In genomic region chr9:1429328-1429727, GRCh38 we compare ENCODE assay signal across 12 cellular contexts.
A peak's percentile ranks its signal among the peaks of the same experiment; 100 is the strongest.
DNase-seq lines count a peak whose midpoint lies in the region; ATAC-seq and TF ChIP-seq lines count a peak whose summit lies in the region.
"Had no signal": no experiment of that assay in that cellular context is flagged by ENCODE, and none has a peak within 500 bp of the region (broad histone marks: within the 10 kb centered on the region; RNA-seq: fewer than 3 reads in every experiment).

No MANE protein-coding gene starts in this region.

- TF ChIP-seq CTCF in NB4 (IDR thresholded peaks at IDR 0.05; ENCODE audit: low read depth, low read length) (peak; percentile 52), fibroblast of mammary gland (conservative IDR thresholded peaks at IDR 0.05; ENCODE audit: control insufficient read depth, insufficient read depth, low read depth, low read length) (peak; percentile 40), psoas muscle (IDR thresholded peaks at IDR 0.05) (peak; percentile 29)
- no peak for TF ChIP-seq CTCF in CD4-positive, alpha-beta T cell (IDR thresholded peaks at IDR 0.05)

- H3K27ac ChIP-seq in psoas muscle, result no peak overlapping the region
- no peak overlapping the region for H3K27ac ChIP-seq in CD4-positive, alpha-beta T cell (ENCODE audit: low read depth, low read length)
- H3K27ac ChIP-seq: thoracic aorta had no signal

- intact Hi-C loops in psoas muscle (cut with DNase I), result loop anchor here in 1 of 2 donors (5.0 kb wide), 1 partner anchor 327 kb away; no protein-coding TSS in a partner anchor
- intact Hi-C loops in CD4-positive, alpha-beta T cell (cut with DNase I, micrococcal nuclease), result no loop called here

- no peak overlapping the region for H3K27ac Mint-ChIP-seq in activated CD4-positive, alpha-beta T cell treated with anti-CD3 and anti-CD28 coated beads, Interleukin-2, amount 10 ng/mL, durations not matched to agents 7 days and 5 days
- H3K27ac Mint-ChIP-seq in CD4-positive, alpha-beta T cell, result no peak overlapping the region

- H3K4me3 ChIP-seq in NB4 (ENCODE audit: low read depth, low read length) (no peak overlapping the region), fibroblast of mammary gland (ENCODE audit: control insufficient read depth, low read depth, low read length) (no peak overlapping the region), psoas muscle (no peak overlapping the region)
- H3K4me3 ChIP-seq: lung, thoracic aorta had no signal

- no peaks in the 10 kb centered on the region for H3K4me1 ChIP-seq in psoas muscle

- H3K9me3 ChIP-seq in psoas muscle, result no peaks in the 10 kb centered on the region
- no peaks in the 10 kb centered on the region for H3K9me3 ChIP-seq in CD4-positive, alpha-beta T cell (ENCODE audit: control insufficient read depth, low read length)
- H3K9me3 ChIP-seq: thoracic aorta had no signal

- no peak overlapping the region for H3K4me3 Mint-ChIP-seq in activated CD4-positive, alpha-beta T cell treated with anti-CD3 and anti-CD28 coated beads, Interleukin-2, amount 10 ng/mL, durations not matched to agents 7 days and 5 days
- H3K4me3 Mint-ChIP-seq in CD4-positive, alpha-beta T cell, result no peak overlapping the region

- H3K36me3 Mint-ChIP-seq in activated CD4-positive, alpha-beta T cell treated with anti-CD3 and anti-CD28 coated beads, Interleukin-2, amount 10 ng/mL, durations not matched to agents 7 days and 5 days (ENCODE audit: low read depth), result no peaks in the 10 kb centered on the region
- H3K36me3 Mint-ChIP-seq in CD4-positive, alpha-beta T cell (ENCODE audit: low read depth), result no peaks in the 10 kb centered on the region

- CTCF ChIA-PET in activated CD4-positive, alpha-beta T cell treated with anti-CD3 and anti-CD28 coated beads, Interleukin-2, amount 10 ng/mL, durations not matched to agents 7 days and 5 days (lab: Charles Lee), result no interaction called here
- CTCF ChIA-PET in CD4-positive, alpha-beta T cell (lab: Charles Lee), result no interaction called here

- DNase-seq in activated CD4-positive, alpha-beta T cell treated with anti-CD3 and anti-CD28 coated beads, Interleukin-2, amount 10 ng/mL, durations not matched to agents 7 days and 5 days, result peak; percentile 11
- DNase-seq in activated CD4-positive, alpha-beta T cell treated with anti-CD3 and anti-CD28 coated beads, Interleukin-2, amount 50 U/mL, for 4 hours, result no peak
- DNase-seq in NB4 (ENCODE audit: low read depth), result peak; percentile 42
- DNase-seq in fibroblast of mammary gland (ENCODE audit: low read depth), result peak; percentile 30
- DNase-seq in psoas muscle, result no peak
- DNase-seq in CD4-positive, alpha-beta T cell, result no peak
- DNase-seq: NCI-H2107; stimulated activated CD4-positive, alpha-beta T cell treated with anti-CD3 and anti-CD28 coated beads, Interleukin-15, amount 100 ng/mL, for 24 hours had no signal

- no peaks in the 10 kb centered on the region for H3K27me3 ChIP-seq in psoas muscle (ENCODE audit: insufficient read depth in 3 of 3, low read length in 2 of 3)
- no peaks in the 10 kb centered on the region for H3K27me3 ChIP-seq in CD4-positive, alpha-beta T cell (ENCODE audit: control insufficient read depth, insufficient read depth, low read length)

- POLR2A ChIA-PET in activated CD4-positive, alpha-beta T cell treated with anti-CD3 and anti-CD28 coated beads, Interleukin-2, amount 10 ng/mL, durations not matched to agents 7 days and 5 days (lab: Charles Lee), result no interaction called here
- POLR2A ChIA-PET in CD4-positive, alpha-beta T cell (lab: Charles Lee), result no interaction called here

- H3K4me1 Mint-ChIP-seq in activated CD4-positive, alpha-beta T cell treated with anti-CD3 and anti-CD28 coated beads, Interleukin-2, amount 10 ng/mL, durations not matched to agents 7 days and 5 days, result no peaks in the 10 kb centered on the region
- H3K4me1 Mint-ChIP-seq in CD4-positive, alpha-beta T cell (ENCODE audit: low read depth), result no peaks in the 10 kb centered on the region

- no peaks in the 10 kb centered on the region for H3K36me3 ChIP-seq in psoas muscle (ENCODE audit: insufficient read depth in 1 of 2, low read depth in 1 of 2)
- H3K36me3 ChIP-seq: thoracic aorta had no signal

- no peaks in the 10 kb centered on the region for H3K9me3 Mint-ChIP-seq in activated CD4-positive, alpha-beta T cell treated with anti-CD3 and anti-CD28 coated beads, Interleukin-2, amount 10 ng/mL, durations not matched to agents 7 days and 5 days
- no peaks in the 10 kb centered on the region for H3K9me3 Mint-ChIP-seq in CD4-positive, alpha-beta T cell

- H3K27me3 Mint-ChIP-seq in activated CD4-positive, alpha-beta T cell treated with anti-CD3 and anti-CD28 coated beads, Interleukin-2, amount 10 ng/mL, durations not matched to agents 7 days and 5 days, result no peaks in the 10 kb centered on the region
- H3K27me3 Mint-ChIP-seq in CD4-positive, alpha-beta T cell, result peaks cover 22% of the 10 kb centered on the region

- ATAC-seq in psoas muscle (no peak), HG02840 (IDR thresholded peaks at IDR 0.05; ENCODE audit: low FRiP score, unreplicated experiment) (no peak), HG02588 (IDR thresholded peaks at IDR 0.05; ENCODE audit: unreplicated experiment) (no peak)
- ATAC-seq in CD4-positive, alpha-beta T cell (ENCODE audit: poor library complexity), result no peak

- WGBS in psoas muscle, 3 donors, result 27 to 30% (median 29%) methylated on average over 5 of the region's 5 CpGs

- TF ChIP-seq POLR2A in NB4 (IDR thresholded peaks at IDR 0.05; ENCODE audit: extremely low read depth, insufficient read length), result no peak

Comparison
In these comparisons a context has a peak if more than half of its experiments do, and no peak if none do; other contexts are left out.
1. DNase-seq: peak in activated CD4-positive, alpha-beta T cell treated with anti-CD3 and anti-CD28 coated beads, Interleukin-2, amount 10 ng/mL, durations not matched to agents 7 days and 5 days (single experiment), NB4 (single experiment) and fibroblast of mammary gland (single experiment); none in activated CD4-positive, alpha-beta T cell treated with anti-CD3 and anti-CD28 coated beads, Interleukin-2, amount 50 U/mL, for 4 hours (0 of 2), psoas muscle (0 of 2) and CD4-positive, alpha-beta T cell (0 of 10).